8 cellular contexts compared by ENCODE assay signal in genomic region chr16:28321700-28322411, GRCh38. TPM values are rescaled to one million over a fixed set of nuclear protein-coding genes. Genes with fewer than 3 reads are reported as not detected.
DNase-seq lines count a peak whose midpoint lies in the region; ATAC-seq, FAIRE-seq and TF ChIP-seq lines count a peak whose summit lies in the region.

No MANE protein-coding gene starts in this region.

- no peaks in the 10 kb centered on the region for H3K27me3 ChIP-seq in neural cell (ENCODE audit: insufficient read depth, low read depth, low read length)

- H3K4me3 ChIP-seq in neural cell (ENCODE audit: low read length): no peak overlapping the region

- H3K9me3 ChIP-seq in neural cell (ENCODE audit: low read length): no peaks in the 10 kb centered on the region

- no peaks in the 10 kb centered on the region for H3K9me3 Mint-ChIP-seq in effector memory CD8-positive, alpha-beta T cell

- H3K27me3 Mint-ChIP-seq in effector memory CD8-positive, alpha-beta T cell: no peaks in the 10 kb centered on the region

- H3F3A ChIP-seq in neural cell (ENCODE audit: insufficient read depth, low read length, poor library complexity, severe bottlenecking): no peaks in the 10 kb centered on the region

- H4K20me1 ChIP-seq in neural cell (ENCODE audit: insufficient read depth): peaks cover 15% of the 10 kb centered on the region

- no peak for TF ChIP-seq POLR2A in H54 (IDR thresholded peaks at IDR 0.05; ENCODE audit: low read depth, low read length)

- no peak overlapping the region for H3K4me2 ChIP-seq in neural cell (ENCODE audit: low read length)

- H3K4me3 Mint-ChIP-seq in effector memory CD8-positive, alpha-beta T cell: no peak overlapping the region

- peak; percentile 33 for ATAC-seq in effector memory CD8-positive, alpha-beta T cell (replicated peaks)
- no peak for ATAC-seq in GM18870 (IDR thresholded peaks at IDR 0.05; ENCODE audit: unreplicated experiment)

- H3K36me3 ChIP-seq in neural cell (ENCODE audit: insufficient read depth, low read length): no peaks in the 10 kb centered on the region

- H2AFZ ChIP-seq in neural cell (ENCODE audit: low read depth, low read length): no peak overlapping the region

- no peak for TF ChIP-seq RAD21 in neural cell (conservative IDR thresholded peaks at IDR 0.05)

- H3K36me3 Mint-ChIP-seq in effector memory CD8-positive, alpha-beta T cell (ENCODE audit: insufficient read depth): peaks cover 27% of the 10 kb centered on the region

- no peak for TF ChIP-seq EP300 in neural cell (conservative IDR thresholded peaks at IDR 0.05; ENCODE audit: poor library complexity, severe bottlenecking)

- H3K27ac Mint-ChIP-seq in effector memory CD8-positive, alpha-beta T cell: no peak overlapping the region

- no peak for DNase-seq in AG09319 (ENCODE audit: extremely low read depth, low read depth)
- peak; percentile 70 for DNase-seq in H54 (ENCODE audit: insufficient read length, low spot score)
- DNase-seq in effector memory CD8-positive, alpha-beta T cell: peak; percentile 19 to 35 (median 29)
- no peak for DNase-seq in NCI-H1092 (lab: John Stamatoyannopoulos, UW)
- DNase-seq in KG1 (lab: John Stamatoyannopoulos, UW): no peak

- H3K27ac ChIP-seq in VCaP: no peak overlapping the region
- no peak overlapping the region for H3K27ac ChIP-seq in neural cell (ENCODE audit: low read length)

- H3K79me2 ChIP-seq in neural cell (replicated peaks; ENCODE audit: insufficient read depth, low read length): peaks cover 6% of the 10 kb centered on the region

- no peak for FAIRE-seq in H54 (lab: Jason Lieb, UNC)

- H3K9ac ChIP-seq in neural cell (ENCODE audit: low read length): no peak overlapping the region

- TF ChIP-seq CTCF in AG09319 (IDR thresholded peaks at IDR 0.05; ENCODE audit: low read depth, low read length) (peak; percentile 82), VCaP (conservative IDR thresholded peaks at IDR 0.05) (peak; percentile 76), neural cell (IDR thresholded peaks at IDR 0.05; ENCODE audit: poor library complexity, severe bottlenecking) (peak; percentile 62)

- no peaks in the 10 kb centered on the region for H3K9me2 ChIP-seq in neural cell (ENCODE audit: insufficient read depth, low read length)

- H3K4me1 Mint-ChIP-seq in effector memory CD8-positive, alpha-beta T cell (ENCODE audit: low read depth in 2 of 2): peaks cover 7 to 13% of the 10 kb centered on the region in 2 donors

TF ChIP-seq in neural cell, 6 proteins besides CTCF, POLR2A, EP300 and RAD21:
- TF ChIP-seq SMC3 (conservative IDR thresholded peaks at IDR 0.05; ENCODE audit: poor library complexity) (peak; percentile 29), POLR2AphosphoS5 (IDR thresholded peaks at IDR 0.05) (no peak)

RNA-seq across cellular contexts. Expression of gene SBK1, which starts 29.5 kb away (rescaled TPM):
- polyA plus RNA-seq in neural cell: 18.2 and 27.4 TPM in 2 replicates
- 65.5 and 69.1 TPM in 2 replicates for polyA minus RNA-seq in neural cell

RNA-seq across cellular contexts. Expression of gene NPIPB6, which starts 41.5 kb away (rescaled TPM):
- polyA plus RNA-seq in neural cell: 0.88 and 2.7 TPM in 2 replicates
- 2.7 and 4.5 TPM in 2 replicates for polyA minus RNA-seq in neural cell

Comparison
In these comparisons a context has a peak if more than half of its experiments do, and no peak if none do; other contexts are left out.
1. DNase-seq: peak in H54 (single experiment) and effector memory CD8-positive, alpha-beta T cell (3 of 3); none in AG09319 (single experiment), NCI-H1092 (single experiment) and KG1 (single experiment).
2. Peak in every context shown above with its lines, with median percentiles within 50 percentile points of each other: CTCF ChIP-seq.